In genomic region chr14:102511538-102511937, GRCh38 we compare ENCODE assay signal across 1 cellular context.
TF ChIP-seq lines count a peak whose summit lies in the region.

No MANE protein-coding gene starts in this region.

TF ChIP-seq in H1, 55 proteins besides CTCF, POLR2A, EP300 and RAD21 (continued from another document):
- TF ChIP-seq TEAD4 (IDR thresholded peaks at IDR 0.05; ENCODE audit: low read depth, low read length) (no peak), CHD1 (IDR thresholded peaks at IDR 0.05; ENCODE audit: low read depth, low read length) (no peak), JUN (IDR thresholded peaks at IDR 0.05; ENCODE audit: low read depth, low read length) (no peak), CHD7 (IDR thresholded peaks at IDR 0.05; ENCODE audit: insufficient replicate concordance, low read length) (no peak), RXRA (IDR thresholded peaks at IDR 0.05; ENCODE audit: insufficient read depth, low read depth, low read length) (no peak), POU5F1 (IDR thresholded peaks at IDR 0.05; ENCODE audit: low read depth, low read length) (no peak), E2F6 (IDR thresholded peaks at IDR 0.05) (no peak), PHF8 (conservative IDR thresholded peaks at IDR 0.05; ENCODE audit: low read depth, low read length) (no peak), JUND (IDR thresholded peaks at IDR 0.05; ENCODE audit: low read length) (no peak), SP4 (IDR thresholded peaks at IDR 0.05; ENCODE audit: low read length) (no peak), TCF12 (IDR thresholded peaks at IDR 0.05; ENCODE audit: low read depth, low read length) (no peak), SIRT6 (IDR thresholded peaks at IDR 0.05; ENCODE audit: low read length) (no peak)
